ENCODE assay signal across 8 cellular contexts in genomic region chr16:4306439-4307214, GRCh38. TPM values are rescaled to one million over a fixed set of nuclear protein-coding genes. Genes with fewer than 3 reads are reported as not detected.
DNase-seq lines count a peak whose midpoint lies in the region; ATAC-seq and TF ChIP-seq lines count a peak whose summit lies in the region.

No MANE protein-coding gene starts in this region.

- WGBS in SK-N-SH (ENCODE audit: low lambda C conversion rate) = 72% methylated on average over 12 of the region's 16 CpGs
- 64% methylated on average over 6 of the region's 16 CpGs for WGBS in mammary epithelial cell (ENCODE audit: low coverage, missing lambda C conversion rate)

- POLR2A ChIA-PET in SK-N-SH (lab: Yijun Ruan, JAX) = interaction anchor here (1.0 to 2.8 kb wide), 3 partner anchors 9 to 33 kb away, joined by 3 to 14 read pairs (median 5); partner anchors contain the start of gene GLIS2

- intact Hi-C loops in mammary epithelial cell (cut with micrococcal nuclease) (loop anchor here (1.0 kb wide), 3 partner anchors 7 to 35 kb away; no protein-coding TSS in a partner anchor), uterus (cut with DNase I; ENCODE audit: low total_unique reads) (no loop called here)

- peak overlapping the region; percentile 52 to 56 for H3K4me3 ChIP-seq in SK-N-SH (ENCODE audit: low read depth in 2 of 2, low read length in 1 of 2)
- peak overlapping the region; percentile 44 for H3K4me3 ChIP-seq in SJSA1
- H3K4me3 ChIP-seq in mammary epithelial cell (replicated peaks in 1 of 3; ENCODE audit: insufficient read depth in 1 of 3, low read depth in 2 of 3, low read length in 3 of 3) = peak overlapping the region; percentile 39 to 59 (median 54)
- peak overlapping the region in 1 of 2 donors; percentile 46 for H3K4me3 ChIP-seq in uterus

- H4K20me1 ChIP-seq in SK-N-SH (ENCODE audit: insufficient read depth) (no peaks in the 10 kb centered on the region), mammary epithelial cell (ENCODE audit: insufficient read depth, low read length) (no peaks in the 10 kb centered on the region)

- no peaks in the 10 kb centered on the region for H3K27me3 Mint-ChIP-seq in mesothelial cell of epicardium (ENCODE audit: low read depth)

- H3K36me3 ChIP-seq in SK-N-SH (replicated peaks in 1 of 2; ENCODE audit: control insufficient read depth in 1 of 2, insufficient read depth in 2 of 2, low read length in 1 of 2) (no peaks in the 10 kb centered on the region), SJSA1 (peaks cover 10% of the 10 kb centered on the region; the same call in 1 of the 2 replicates), mammary epithelial cell (ENCODE audit: insufficient read depth, low read length) (no peaks in the 10 kb centered on the region), uterus (no peaks in the 10 kb centered on the region)

- peak overlapping the region; percentile 68 for H3K4me2 ChIP-seq in SK-N-SH
- H3K4me2 ChIP-seq in mammary epithelial cell (ENCODE audit: insufficient read depth, low read depth, low read length) = peak overlapping the region; percentile 69

- peak overlapping the region; percentile 83 for H3K4me3 Mint-ChIP-seq in mesothelial cell of epicardium

- BruUV-seq in mammary epithelial cell (replicated peaks; lab: Mats Ljungman, UMichigan) = no TSS peak

- H3K27ac ChIP-seq in SK-N-SH (ENCODE audit: low read depth in 2 of 2, low read length in 1 of 2) (peak overlapping the region; percentile 39 to 77; a peak in 3 of 4 replicates), SJSA1 (peak overlapping the region; percentile 67), mammary epithelial cell (ENCODE audit: insufficient read depth, low read depth, low read length) (peak overlapping the region; percentile 2), uterus (peak overlapping the region; percentile 75 to 83)

- no peaks in the 10 kb centered on the region for H3K79me2 ChIP-seq in SK-N-SH (ENCODE audit: insufficient read depth)
- no peaks in the 10 kb centered on the region for H3K79me2 ChIP-seq in mammary epithelial cell (ENCODE audit: insufficient read depth, low read length)

- peak overlapping the region; percentile 86; the same call in 1 of the 2 replicates for H2AFZ ChIP-seq in SK-N-SH (ENCODE audit: low read depth)
- H2AFZ ChIP-seq in mammary epithelial cell (ENCODE audit: low read depth, low read length) = peak overlapping the region; percentile 85

- no peaks in the 10 kb centered on the region for H3K9me2 ChIP-seq in SK-N-SH

- H3K27ac Mint-ChIP-seq in mesothelial cell of epicardium = peak overlapping the region; percentile 99

- no peak for TF ChIP-seq POLR2A in uterus (IDR thresholded peaks at IDR 0.05)

- TF ChIP-seq EP300 in SK-N-SH (IDR thresholded peaks at IDR 0.05; ENCODE audit: borderline replicate concordance in 1 of 2, low read depth in 1 of 2, low read length in 1 of 2) = no peak

- peaks cover 10% of the 10 kb centered on the region for H3F3A ChIP-seq in SK-N-SH (replicated peaks; ENCODE audit: insufficient read depth)

- ATAC-seq in SK-N-SH treated with all-trans-retinoic acid at 6 μM for 48 hours (no peak), GM21576 (IDR thresholded peaks at IDR 0.05; ENCODE audit: unreplicated experiment) (no peak)

- in situ Hi-C loops in mammary epithelial cell (cut with MboI; ENCODE audit: low sequenced_read_pairs in 2 of 2) = no loop called here

- H3K4me1 ChIP-seq in SK-N-SH (ENCODE audit: control insufficient read depth in 1 of 2, insufficient read depth in 2 of 2, low read depth in 1 of 2, low read length in 1 of 2) (peaks cover 0 to 16% of the 10 kb centered on the region in 2 experiments; a peak in 1 of 4 replicates), SJSA1 (replicated peaks) (peaks cover 25% of the 10 kb centered on the region), mammary epithelial cell (ENCODE audit: insufficient read depth, low read length) (peaks cover 7% of the 10 kb centered on the region), uterus (no peaks in the 10 kb centered on the region)

- no peaks in the 10 kb centered on the region for H3K27me3 ChIP-seq in SK-N-SH (ENCODE audit: insufficient read depth)
- no peaks in the 10 kb centered on the region for H3K27me3 ChIP-seq in SJSA1 (replicated peaks)
- no peaks in the 10 kb centered on the region for H3K27me3 ChIP-seq in mammary epithelial cell (ENCODE audit: insufficient read depth, low read length)
- H3K27me3 ChIP-seq in uterus = no peaks in the 10 kb centered on the region

- no peaks in the 10 kb centered on the region for H3K36me3 Mint-ChIP-seq in mesothelial cell of epicardium

- H3K4me1 Mint-ChIP-seq in mesothelial cell of epicardium = peaks cover 35% of the 10 kb centered on the region

- CTCF ChIA-PET in SK-N-SH (lab: Yijun Ruan, JAX) (interaction anchor here (0.6 to 2.4 kb wide), 10 partner anchors 9 to 106 kb away, joined by 3 to 11 read pairs (median 4); partner anchors contain the start of gene GLIS2), mammary epithelial cell (lab: Charles Lee; ENCODE audit: low non-redundant PET) (no interaction called here)

- TF ChIP-seq CTCF in SK-N-SH (IDR thresholded peaks at IDR 0.05) (no peak), mammary epithelial cell (conservative IDR thresholded peaks at IDR 0.05 in 1 of 2, IDR thresholded peaks at IDR 0.05 in 1 of 2; ENCODE audit: extremely low read depth in 1 of 2, insufficient read depth in 1 of 2, low read depth in 1 of 2, low read length in 2 of 2) (no peak), mesothelial cell of epicardium (IDR thresholded peaks at IDR 0.05; ENCODE audit: unreplicated experiment) (no peak), uterus (IDR thresholded peaks at IDR 0.05) (no peak)

- TF ChIP-seq RAD21 in SK-N-SH (IDR thresholded peaks at IDR 0.05; ENCODE audit: low read length) = no peak

- H3K9me3 Mint-ChIP-seq in mesothelial cell of epicardium = no peaks in the 10 kb centered on the region

- dilution Hi-C loops in mammary epithelial cell (cut with HindIII; ENCODE audit: low sequenced_read_pairs) = no loop called here

- H3K9ac ChIP-seq in SK-N-SH (peak overlapping the region; percentile 36; the same call in 1 of the 2 replicates), mammary epithelial cell (ENCODE audit: insufficient read depth, low read length) (peak overlapping the region; percentile 6)

- DNase-seq in SK-N-SH (peak; percentile 70), SJSA1 (ENCODE audit: low read depth in 1 of 2, low spot score in 2 of 2) (no peak), mammary epithelial cell (no peak), mesothelial cell of epicardium (ENCODE audit: low spot score in 2 of 2, unreplicated experiment in 2 of 2) (no peak), uterus (peak in 1 of 2 donors; percentile 35), SW 1271 (lab: John Stamatoyannopoulos, UW) (no peak)

- H3K9me3 ChIP-seq in SK-N-SH (no peaks in the 10 kb centered on the region), SJSA1 (replicated peaks) (peaks cover 4% of the 10 kb centered on the region; the same call in 1 of the 2 replicates), mammary epithelial cell (replicated peaks; ENCODE audit: insufficient read depth, low read length) (no peaks in the 10 kb centered on the region), uterus (no peaks in the 10 kb centered on the region)

TF ChIP-seq in SK-N-SH, 30 proteins besides CTCF, POLR2A, EP300 and RAD21:
- TF ChIP-seq MXI1 (IDR thresholded peaks at IDR 0.05; ENCODE audit: low read depth, low read length) = peak; percentile 20; the same call in 1 of the 2 replicates
- no peak for TF ChIP-seq YY1 (IDR thresholded peaks at IDR 0.05; ENCODE audit: low read depth)

TF ChIP-seq in SK-N-SH treated with all-trans-retinoic acid at 6 μM for 48 hours, 23 proteins besides CTCF, POLR2A, EP300 and RAD21 (continues in another document):
- TF ChIP-seq PATZ1 (CRISPR knock-in tag; IDR thresholded peaks at IDR 0.05; ENCODE audit: borderline replicate concordance) (no peak), OSR1 (CRISPR knock-in tag; IDR thresholded peaks at IDR 0.05) (no peak), ZNF565 (CRISPR knock-in tag; conservative IDR thresholded peaks at IDR 0.05; ENCODE audit: low read depth) (no peak)

RNA-seq across cellular contexts. Expression of gene GLIS2, which starts 9.2 kb away (rescaled TPM):
- polyA plus RNA-seq in SK-N-SH (2012; rRNA removed) (3.3 and 6.5 TPM in 2 replicates), mammary epithelial cell (3.6 TPM)
- polyA plus RNA-seq in SK-N-SH (2012; cell fraction: cytosol; rRNA removed) = 3.5 and 5.8 TPM in 2 replicates
- polyA plus RNA-seq in SK-N-SH (2012; cell fraction: nucleus; rRNA removed) = 18.3 and 22.6 TPM in 2 replicates
- total RNA-seq in SJSA1 (2014; rRNA removed; shearing (Covaris generic)) = 0.13 and 0.71 TPM in 2 replicates
- total RNA-seq in mammary epithelial cell (10 to 100 TPM in 1 of 2 donors, 1 to 10 TPM in 1; 3.3 to 13.5 TPM), mesothelial cell of epicardium (78.2 to 80.3 TPM (median 79.6 TPM) in 3 replicates), uterus (10 to 100 TPM in 1 of 4 donors, 1 to 10 TPM in 3; 2.9 to 55.8 (median 5.1) TPM)
- polyA minus RNA-seq in mammary epithelial cell = 10.4 TPM

RNA-seq across cellular contexts. Expression of gene TFAP4, which starts 33.8 kb away (rescaled TPM):
- polyA plus RNA-seq in SK-N-SH (2012; rRNA removed) (8.8 and 13.1 TPM in 2 replicates), mammary epithelial cell (9.5 TPM)
- 5.4 and 7.4 TPM in 2 replicates for polyA plus RNA-seq in SK-N-SH (2012; cell fraction: cytosol; rRNA removed)
- 13.6 and 21.0 TPM in 2 replicates for polyA plus RNA-seq in SK-N-SH (2012; cell fraction: nucleus; rRNA removed)
- total RNA-seq in SJSA1 (2014; rRNA removed; shearing (Covaris generic)) = 2.9 and 7.1 TPM in 2 replicates
- total RNA-seq in mammary epithelial cell (10 to 100 TPM in 1 of 2 donors, 1 to 10 TPM in 1; 3.3 to 13.0 TPM), mesothelial cell of epicardium (28.8 to 33.7 TPM (median 29.5 TPM) in 3 replicates), uterus (10 to 100 TPM in 2 of 4 donors, 1 to 10 TPM in 2; 2.1 to 18.7 (median 8.2) TPM)
- polyA minus RNA-seq in mammary epithelial cell = 6.4 TPM

RNA-seq across cellular contexts. Expression of gene PAM16, which starts 44.5 kb away (rescaled TPM):
- polyA plus RNA-seq in SK-N-SH (2012; rRNA removed) (96.3 and 96.4 TPM in 2 replicates), mammary epithelial cell (41.2 TPM)
- 52.4 and 75.8 TPM in 2 replicates for polyA plus RNA-seq in SK-N-SH (2012; cell fraction: cytosol; rRNA removed)
- polyA plus RNA-seq in SK-N-SH (2012; cell fraction: nucleus; rRNA removed) = 95.5 and 121 TPM in 2 replicates
- total RNA-seq in SJSA1 (2014; rRNA removed; shearing (Covaris generic)) = 86.4 and 125 TPM in 2 replicates
- total RNA-seq in mammary epithelial cell (10 to 100 TPM; 20.3 to 62.1 TPM), mesothelial cell of epicardium (31.8 to 35.6 TPM (median 33.6 TPM) in 3 replicates), uterus (100 to 1,000 TPM in 1 of 4 donors, 10 to 100 TPM in 2, 1 to 10 TPM in 1; 8.9 to 438 (median 35.3) TPM)
- polyA minus RNA-seq in mammary epithelial cell = 3.8 TPM

Comparison
In these comparisons a context has a peak if more than half of its experiments do, and no peak if none do; other contexts are left out.
1. H3K27ac ChIP-seq: peak in every context shown above with its lines; median percentile 79 in uterus; 67 in SJSA1; 58 in SK-N-SH; 2 in mammary epithelial cell.